In genomic region chr3:15064835-15065549, GRCh38 we compare ENCODE assay signal across 1 cellular context.
A peak's percentile ranks its signal among the peaks of the same experiment; 100 is the strongest.
TF ChIP-seq lines count a peak whose summit lies in the region.

Gene MRPS25 (minus strand): TSS chr3:15065315. CDS start chr3:15065194, 121 bp downstream.

TF ChIP-seq in HepG2, 621 proteins besides CTCF, POLR2A, EP300 and RAD21 (continued from another document and continues in another):
- TF ChIP-seq MAX (IDR thresholded peaks at IDR 0.05) (peak; percentile 95), ZNF549 (CRISPR knock-in tag; IDR thresholded peaks at IDR 0.05) (no peak), SOX5 (CRISPR knock-in tag; IDR thresholded peaks at IDR 0.05; ENCODE audit: borderline replicate concordance) (peak; percentile 35), ZSCAN31 (CRISPR knock-in tag; IDR thresholded peaks at IDR 0.05; ENCODE audit: low read depth) (peak; percentile 82; the same call in 1 of the 2 replicates), MLLT10 (CRISPR knock-in tag; IDR thresholded peaks at IDR 0.05) (no peak), IKZF1 (IDR thresholded peaks at IDR 0.05) (no peak), KDM4B (CRISPR knock-in tag; IDR thresholded peaks at IDR 0.05) (peak; percentile 83; the same call in 1 of the 2 replicates), TBL1XR1 (IDR thresholded peaks at IDR 0.05; ENCODE audit: borderline replicate concordance, low read length, partially characterized antibody) (no peak), ZBTB25 (CRISPR knock-in tag; IDR thresholded peaks at IDR 0.05) (0 out of 2 replicates have a peak, but pooled peaks have one; percentile 51), ZNF431 (CRISPR knock-in tag; IDR thresholded peaks at IDR 0.05; ENCODE audit: borderline replicate concordance, low read depth) (peak; percentile 71; the same call in 1 of the 2 replicates), ZKSCAN8 (CRISPR knock-in tag; IDR thresholded peaks at IDR 0.05; ENCODE audit: borderline replicate concordance) (0 out of 2 replicates have a peak, but pooled peaks have one; percentile 31), ZNF839 (CRISPR knock-in tag; IDR thresholded peaks at IDR 0.05; ENCODE audit: borderline replicate concordance) (no peak), IKZF5 (CRISPR knock-in tag; IDR thresholded peaks at IDR 0.05) (peak; percentile 76), ERF (CRISPR knock-in tag; IDR thresholded peaks at IDR 0.05) (peak; percentile 87), ZNF710 (CRISPR knock-in tag; IDR thresholded peaks at IDR 0.05; ENCODE audit: borderline replicate concordance) (peak; percentile 58; the same call in 1 of the 2 replicates), ZNF564 (CRISPR knock-in tag; IDR thresholded peaks at IDR 0.05) (0 out of 2 replicates have a peak, but pooled peaks have one; percentile 23), YEATS2 (CRISPR knock-in tag; IDR thresholded peaks at IDR 0.05; ENCODE audit: borderline replicate concordance) (peak; percentile 81), MZF1 (CRISPR knock-in tag; IDR thresholded peaks at IDR 0.05; ENCODE audit: borderline replicate concordance) (0 out of 2 replicates have a peak, but pooled peaks have one; percentile 58), CERS6 (CRISPR knock-in tag; IDR thresholded peaks at IDR 0.05) (no peak), ZNF879 (CRISPR knock-in tag; IDR thresholded peaks at IDR 0.05) (peak; percentile 76; the same call in 1 of the 2 replicates), ZNF460 (CRISPR knock-in tag; IDR thresholded peaks at IDR 0.05; ENCODE audit: borderline replicate concordance) (no peak), IRF2 (CRISPR knock-in tag; IDR thresholded peaks at IDR 0.05) (peak; percentile 91), ZBTB7B (CRISPR knock-in tag; IDR thresholded peaks at IDR 0.05) (peak; percentile 58; the same call in 1 of the 2 replicates), ZNF337 (CRISPR knock-in tag; IDR thresholded peaks at IDR 0.05; ENCODE audit: borderline replicate concordance, low read depth) (no peak), POLR2G (IDR thresholded peaks at IDR 0.05; ENCODE audit: low read depth, low read length) (peak; percentile 96), ZNF7 (CRISPR knock-in tag; IDR thresholded peaks at IDR 0.05) (no peak), ASH2L (IDR thresholded peaks at IDR 0.05; ENCODE audit: insufficient read length, low read depth, low read length) (peak; percentile 87), CCDC6 (CRISPR knock-in tag; IDR thresholded peaks at IDR 0.05) (peak; percentile 70; the same call in 1 of the 2 replicates), RNF2 (conservative IDR thresholded peaks at IDR 0.05; ENCODE audit: low read depth) (peak; percentile 73), ZBTB43 (CRISPR knock-in tag; conservative IDR thresholded peaks at IDR 0.05) (peak; percentile 66), MED1 (CRISPR knock-in tag; IDR thresholded peaks at IDR 0.05) (peak; percentile 52; the same call in 1 of the 2 replicates), ATRX (CRISPR knock-in tag; IDR thresholded peaks at IDR 0.05; ENCODE audit: borderline replicate concordance) (no peak), GATA4 (IDR thresholded peaks at IDR 0.05; ENCODE audit: borderline replicate concordance, low read depth) (peak; percentile 81; the same call in 1 of the 2 replicates), SAP130 (CRISPR knock-in tag; IDR thresholded peaks at IDR 0.05; ENCODE audit: low read depth) (peak; percentile 95), FOXP1 (IDR thresholded peaks at IDR 0.05) (no peak), FOXP1 (CRISPR knock-in tag; IDR thresholded peaks at IDR 0.05) (no peak), TOE1 (CRISPR knock-in tag; IDR thresholded peaks at IDR 0.05) (no peak), ZFP82 (CRISPR knock-in tag; IDR thresholded peaks at IDR 0.05; ENCODE audit: borderline replicate concordance) (peak; percentile 70; the same call in 1 of the 2 replicates), ZNF512B (CRISPR knock-in tag; IDR thresholded peaks at IDR 0.05; ENCODE audit: borderline replicate concordance) (0 out of 2 replicates have a peak, but pooled peaks have one; percentile 64), ZNF570 (CRISPR knock-in tag; IDR thresholded peaks at IDR 0.05; ENCODE audit: borderline replicate concordance) (no peak), THRA (CRISPR knock-in tag; IDR thresholded peaks at IDR 0.05; ENCODE audit: borderline replicate concordance) (peak; percentile 52), HIC2 (CRISPR knock-in tag; IDR thresholded peaks at IDR 0.05; ENCODE audit: low read depth) (0 out of 2 replicates have a peak, but pooled peaks have one; percentile 37), POGZ (CRISPR knock-in tag; IDR thresholded peaks at IDR 0.05) (peak; percentile 13; the same call in 1 of the 2 replicates), POGK (CRISPR knock-in tag; conservative IDR thresholded peaks at IDR 0.05) (peak; percentile 87; the same call in 1 of the 2 replicates), TARDBP (CRISPR knock-in tag; IDR thresholded peaks at IDR 0.05) (0 out of 2 replicates have a peak, but pooled peaks have one; percentile 65), ZUFSP (CRISPR knock-in tag; IDR thresholded peaks at IDR 0.05; ENCODE audit: borderline replicate concordance) (no peak)
